ENCODE assay signal across 32 cellular contexts in genomic region chr4:103030791-103031190, GRCh38. TPM values are rescaled to one million over a fixed set of nuclear protein-coding genes. Genes with fewer than 3 reads are reported as not detected.
A peak's percentile ranks its signal among the peaks of the same experiment; 100 is the strongest.
DNase-seq lines count a peak whose midpoint lies in the region; ATAC-seq lines count a peak whose summit lies in the region.
"Had no signal": no experiment of that assay in that cellular context is flagged by ENCODE, and none has a peak within 500 bp of the region (broad histone marks: within the 10 kb centered on the region; RNA-seq: fewer than 3 reads in every experiment).

No MANE protein-coding gene starts in this region.

- no peak overlapping the region for H3K4me3 ChIP-seq in trophoblast cell (ENCODE audit: low read depth, low read length)
- H3K4me3 ChIP-seq in SJCRH30 = no peak overlapping the region
- H3K4me3 ChIP-seq: A549; BLaER1; BLaER1 treated with 17β-estradiol and CSF1 and Interleukin-3, amounts not matched to agents 10 nM and 100 nM had no signal

- no peak for ATAC-seq in HG03045 (IDR thresholded peaks at IDR 0.05; ENCODE audit: unreplicated experiment)
- ATAC-seq: A549; CD8-positive, alpha-beta T cell had no signal

- no peak overlapping the region for H2BK12ac ChIP-seq in trophoblast cell (ENCODE audit: low read length)

- H3K4ac ChIP-seq in trophoblast cell (ENCODE audit: low read depth, low read length) = no peak overlapping the region

- no peak overlapping the region for H2AK5ac ChIP-seq in trophoblast cell (ENCODE audit: low read length)

- no peaks in the 10 kb centered on the region for H3K79me2 ChIP-seq in trophoblast cell (ENCODE audit: control insufficient read depth, insufficient read depth, low read length, poor library complexity)

- no peaks in the 10 kb centered on the region for H3K27me3 ChIP-seq in trophoblast cell (ENCODE audit: insufficient read depth, low read length)
- H3K27me3 ChIP-seq in SJCRH30 = no peaks in the 10 kb centered on the region
- H3K27me3 ChIP-seq: BE2C; BLaER1; BLaER1 treated with 17β-estradiol and CSF1 and Interleukin-3, amounts not matched to agents 10 nM and 100 nM had no signal

- H3K36me3 ChIP-seq in trophoblast cell (ENCODE audit: control insufficient read depth in 1 of 2, insufficient read depth in 2 of 2, low read length in 2 of 2) (no peaks in the 10 kb centered on the region), SJCRH30 (0 out of 2 replicates have a peak, but pooled peaks cover 4% of the 10 kb centered on the region)

- no peak overlapping the region for H2BK5ac ChIP-seq in trophoblast cell (ENCODE audit: low read depth, low read length, poor library complexity)

- no peak overlapping the region for H3K14ac ChIP-seq in trophoblast cell (ENCODE audit: low read length)

- no peak overlapping the region for H2AFZ ChIP-seq in trophoblast cell (ENCODE audit: insufficient read depth, low read length, poor library complexity)

- H3K18ac ChIP-seq in trophoblast cell (ENCODE audit: low read length) = no peak overlapping the region

- H3K79me1 ChIP-seq in trophoblast cell (ENCODE audit: low read length) = no peaks in the 10 kb centered on the region

- H3K27ac ChIP-seq in trophoblast cell (ENCODE audit: low read depth, low read length) (no peak overlapping the region), SJCRH30 (no peak overlapping the region)
- H3K27ac ChIP-seq: 22Rv1; A549; BLaER1; BLaER1 treated with 17β-estradiol and CSF1 and Interleukin-3, amounts not matched to agents 10 nM and 100 nM; C4-2B had no signal

- H3K23ac ChIP-seq in trophoblast cell (ENCODE audit: low read length) = no peak overlapping the region

- DNase-seq in NCI-H226 (peak; percentile 58), amniotic epithelial cell (ENCODE audit: low read depth) (peak; percentile 83), trophoblast cell (peak; percentile 1 to 54), MV-4-11 (lab: John Stamatoyannopoulos, UW) (no peak), SJCRH30 (no peak)
- DNase-seq: 8988T; ACHN; AML-193; BE2C; C1 segment of cervical spinal cord; Caco-2; Calu3; CD4-positive, alpha-beta memory T cell; CD4-positive, alpha-beta T cell; CD4-positive, CD25-positive, alpha-beta regulatory T cell; CD8-positive, alpha-beta memory T cell; CD8-positive, alpha-beta T cell; COR-L47; DMS 273 treated with DMSO at 0.1 percent for 48 hours; DMS153; DMS53; DMS79; DMS79 treated with DMSO at 0.1 percent for 48 hours; DND-41; EL had no signal

- WGBS in trophoblast cell (ENCODE audit: extremely low coverage, insufficient coverage, insufficient read length) = no CpG with 5 or more reads among the region's 3 CpGs

- no peak overlapping the region for H3K9ac ChIP-seq in trophoblast cell (ENCODE audit: low read length)
- H3K9ac ChIP-seq: BLaER1; BLaER1 treated with 17β-estradiol and CSF1 and Interleukin-3, amounts not matched to agents 10 nM and 100 nM had no signal

- H4K91ac ChIP-seq in trophoblast cell (ENCODE audit: low read depth, low read length) = no peak overlapping the region

- H4K8ac ChIP-seq in trophoblast cell (ENCODE audit: low read depth, low read length) = no peak overlapping the region

- H3K9me3 ChIP-seq in trophoblast cell (ENCODE audit: insufficient read depth, low read depth, low read length) = no peaks in the 10 kb centered on the region
- no peaks in the 10 kb centered on the region for H3K9me3 ChIP-seq in SJCRH30 (replicated peaks)
- H3K9me3 ChIP-seq: A549, BE2C, Caco-2 had no signal

- no peak overlapping the region for H3K4me2 ChIP-seq in trophoblast cell (ENCODE audit: low read length)
- H3K4me2 ChIP-seq: A549; BLaER1; BLaER1 treated with 17β-estradiol and CSF1 and Interleukin-3, amounts not matched to agents 10 nM and 100 nM had no signal

- H3K4me1 ChIP-seq in trophoblast cell (ENCODE audit: control insufficient read depth in 1 of 2, insufficient read depth in 2 of 2, low read length in 2 of 2) (no peaks in the 10 kb centered on the region), SJCRH30 (no peaks in the 10 kb centered on the region)
- H3K4me1 ChIP-seq: A549; BE2C; BLaER1; BLaER1 treated with 17β-estradiol and CSF1 and Interleukin-3, amounts not matched to agents 10 nM and 100 nM; Caco-2 had no signal

- H2BK120ac ChIP-seq in trophoblast cell (ENCODE audit: insufficient read depth, low read length, poor library complexity) = no peak overlapping the region

- no peak overlapping the region for H4K12ac ChIP-seq in trophoblast cell (ENCODE audit: low read depth, low read length)

RNA-seq across cellular contexts. Expression of gene SLC9B1, which starts 11.3 kb away (rescaled TPM):
- polyA plus RNA-seq in trophoblast cell (2013) = 0.40 TPM in 2 replicates
- total RNA-seq in SJCRH30 (2014; rRNA removed; shearing (Covaris generic)) = 0.22 and 0.91 TPM in 2 replicates
- total RNA-seq: Calu3, Daoy had no signal

RNA-seq across cellular contexts. Expression of gene SLC9B2, which starts 45.8 kb away (rescaled TPM):
- polyA plus RNA-seq in trophoblast cell (2013) = 2.5 and 2.9 TPM in 2 replicates
- total RNA-seq in SJCRH30 (2014; rRNA removed; shearing (Covaris generic)) = 16.8 and 20.6 TPM in 2 replicates

Comparison
In these comparisons a context has a peak if more than half of its experiments do, and no peak if none do; other contexts are left out.
1. DNase-seq: peak in NCI-H226 (single experiment), amniotic epithelial cell (single experiment) and trophoblast cell (2 of 2); none in MV-4-11 (single experiment) and SJCRH30 (0 of 2).